9 cellular contexts compared by ENCODE assay signal in the genomic region with DNA sequence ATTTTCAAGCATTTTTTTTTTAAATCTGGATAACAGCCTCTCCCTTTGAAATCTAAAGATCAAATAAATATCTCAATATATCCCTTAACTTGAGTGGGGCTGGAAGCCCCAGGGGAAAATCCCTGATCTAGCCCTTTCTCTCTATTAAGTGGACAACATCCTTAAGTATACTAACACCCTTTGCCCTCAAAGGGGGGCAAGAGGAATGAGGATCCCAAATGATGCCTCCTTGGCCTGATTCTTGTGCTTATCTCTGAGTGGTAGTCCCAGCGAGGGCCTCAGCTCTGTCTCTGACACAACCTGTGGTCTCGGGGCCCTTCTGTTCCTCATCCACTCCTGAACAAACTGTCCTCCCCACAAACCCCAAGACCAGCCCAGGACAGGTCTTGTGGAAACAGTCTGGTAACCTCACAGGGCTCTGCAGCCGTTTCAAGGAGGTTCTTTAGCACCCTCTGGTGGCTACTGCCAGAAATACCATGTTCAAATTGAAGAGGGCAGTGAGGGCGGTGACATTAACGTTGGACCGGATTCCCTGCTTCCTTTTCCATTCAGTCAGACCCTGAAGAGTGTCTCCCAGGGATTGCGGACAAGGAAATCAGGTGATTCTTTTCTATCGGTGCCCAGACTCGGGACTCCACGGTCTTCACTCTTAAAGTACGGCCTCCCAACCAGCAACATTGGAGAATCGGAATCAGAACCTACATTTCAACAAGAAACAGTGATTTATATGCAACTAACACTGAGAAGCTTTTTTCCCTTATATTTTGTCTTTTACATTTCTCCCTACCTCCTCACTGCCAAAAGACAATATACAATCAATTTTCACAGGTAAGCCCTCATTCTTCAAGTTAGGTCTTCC. TPM values are rescaled to one million over a fixed set of nuclear protein-coding genes. Genes with fewer than 3 reads are reported as not detected.
DNase-seq lines count a peak whose midpoint lies in the region; ATAC-seq and TF ChIP-seq lines count a peak whose summit lies in the region.
"Had no signal": no experiment of that assay in that cellular context is flagged by ENCODE, and none has a peak within 500 bp of the region (broad histone marks: within the 10 kb centered on the region; RNA-seq: fewer than 3 reads in every experiment).

No MANE protein-coding gene starts in this region.

- 9 to 13% (median 12%) methylated on average over 12 of the region's 12 CpGs for WGBS in heart left ventricle, 4 donors

- H3K4me1 Mint-ChIP-seq in HFFc6 (ENCODE audit: low read depth): peaks cover 8% of the 10 kb centered on the region

- H3K36me3 Mint-ChIP-seq in HFFc6 (ENCODE audit: low read depth): no peaks in the 10 kb centered on the region
- H3K36me3 Mint-ChIP-seq in activated naive CD4-positive, alpha-beta T cell treated with anti-CD3 and anti-CD28 coated beads, Interleukin-2, amount 50 U/mL, for 72 hours: no peaks in the 10 kb centered on the region

- intact Hi-C loops in heart left ventricle (cut with DNase I): loop anchor here in 8 of 10 donors (1.0 to 5.0 kb wide), 4 partner anchors 231 to 376 kb away; no protein-coding TSS in a partner anchor

- H3K27me3 Mint-ChIP-seq in HFFc6 (ENCODE audit: insufficient read depth): peaks cover 24% of the 10 kb centered on the region

- no peaks in the 10 kb centered on the region for H3K9me3 ChIP-seq in heart left ventricle

- peaks cover 0 to 4% (median 0%) of the 10 kb centered on the region in 12 donors for H3K4me1 ChIP-seq in heart left ventricle

- DNase-seq in HFFc6: peak; percentile 63
- DNase-seq in NAMALWA (ENCODE audit: low spot score): peak; percentile 76
- DNase-seq in SKM-1 treated with dmso at 0.1 percent for 144 hours (lab: John Stamatoyannopoulos, UW; ENCODE audit: unreplicated experiment): peak; percentile 58
- DNase-seq in activated naive CD4-positive, alpha-beta T cell treated with anti-CD3 and anti-CD28 coated beads, Interleukin-2, amount 50 U/mL, for 72 hours (ENCODE audit: low spot score in 2 of 2): peak in 1 of 2 donors; percentile 75
- peak in 4 of 5 donors; percentile 45 to 69 (median 60) for DNase-seq in heart left ventricle
- peak; percentile 26 for DNase-seq in pulmonary artery endothelial cell (ENCODE audit: low read depth, low spot score)
- no peak for DNase-seq in cortex of kidney (lab: John Stamatoyannopoulos, UW)

- H3K4me3 ChIP-seq in GM12875 (ENCODE audit: low read depth, low read length): no peak overlapping the region
- no peak overlapping the region for H3K4me3 ChIP-seq in heart left ventricle
- H3K4me3 ChIP-seq: skin epidermis had no signal

- H3K27ac Mint-ChIP-seq in HFFc6: no peak overlapping the region
- peak overlapping the region in 1 of 2 donors; percentile 7 for H3K27ac Mint-ChIP-seq in activated naive CD4-positive, alpha-beta T cell treated with anti-CD3 and anti-CD28 coated beads, Interleukin-2, amount 50 U/mL, for 72 hours

- peaks cover 0 to 7% (median 0%) of the 10 kb centered on the region in 9 donors for H3K27me3 ChIP-seq in heart left ventricle

- no peaks in the 10 kb centered on the region for H3K36me3 ChIP-seq in heart left ventricle

- H3K4me3 Mint-ChIP-seq in HFFc6: no peak overlapping the region

- H3K27ac ChIP-seq in heart left ventricle: no peak overlapping the region
- H3K27ac ChIP-seq: skin epidermis had no signal

- TF ChIP-seq POLR2A in heart left ventricle (IDR thresholded peaks at IDR 0.05): no peak

- H3K9me3 Mint-ChIP-seq in HFFc6: no peaks in the 10 kb centered on the region
- H3K9me3 Mint-ChIP-seq in activated naive CD4-positive, alpha-beta T cell treated with anti-CD3 and anti-CD28 coated beads, Interleukin-2, amount 50 U/mL, for 72 hours: no peaks in the 10 kb centered on the region

- ATAC-seq in activated naive CD4-positive, alpha-beta T cell treated with anti-CD3 and anti-CD28 coated beads, Interleukin-2, amount 50 U/mL, for 72 hours: peak; percentile 89 to 93
- peak; percentile 61 to 95 (median 92) for ATAC-seq in heart left ventricle

- TF ChIP-seq CTCF in GM12875 (IDR thresholded peaks at IDR 0.05; ENCODE audit: borderline replicate concordance, insufficient read depth, low read depth, low read length) (peak; percentile 84), HFFc6 (IDR thresholded peaks at IDR 0.05) (peak; percentile 88), heart left ventricle (IDR thresholded peaks at IDR 0.05) (peak; percentile 70 to 89 (median 79))

RNA-seq across cellular contexts. Expression of a gene that starts 13.0 kb away (rescaled TPM):
- total RNA-seq in HFFc6 (2021; fragmentation: NEBNext Ultra II Directional; extraction: Animal tissue kit (Norgen Biotek cat#: 25700)): not detected
- total RNA-seq in activated naive CD4-positive, alpha-beta T cell treated with anti-CD3 and anti-CD28 coated beads, Interleukin-2, amount 50 U/mL, for 72 hours: 1 to 10 TPM in 1 of 2 donors, under 1 TPM in 1; 0.18 to 2.5 TPM
- under 1 TPM in 1 of 9 donors, not detected in 8; 0.24 TPM for total RNA-seq in heart left ventricle
- not detected for polyA plus RNA-seq in heart left ventricle
- total RNA-seq in pulmonary artery endothelial cell: not detected in 2 replicates
